Comparison of ENCODE assay signal across 21 cellular contexts in genomic region chr13:39311619-39312018, GRCh38.
DNase-seq lines count a peak whose midpoint lies in the region; ATAC-seq and TF ChIP-seq lines count a peak whose summit lies in the region.
"Had no signal": no experiment of that assay in that cellular context is flagged by ENCODE, and none has a peak within 500 bp of the region (broad histone marks: within the 10 kb centered on the region; RNA-seq: fewer than 3 reads in every experiment).

No MANE protein-coding gene starts in this region.

- peaks cover 39% of the 10 kb centered on the region for H3K4me1 Mint-ChIP-seq in osteocyte (ENCODE audit: unreplicated experiment)
- peaks cover 9% of the 10 kb centered on the region for H3K4me1 Mint-ChIP-seq in activated T-cell treated with anti-CD3 and anti-CD28 coated beads, Interleukin-2, amount 50 U/mL, for 72 hours (ENCODE audit: low read depth)

- TF ChIP-seq CTCF in osteocyte (IDR thresholded peaks at IDR 0.05) = no peak

- no peaks in the 10 kb centered on the region for H3K36me3 Mint-ChIP-seq in osteocyte (ENCODE audit: unreplicated experiment)
- no peaks in the 10 kb centered on the region for H3K36me3 Mint-ChIP-seq in activated T-cell treated with anti-CD3 and anti-CD28 coated beads, Interleukin-2, amount 50 U/mL, for 72 hours (ENCODE audit: insufficient read depth in 2 of 2)
- H3K36me3 Mint-ChIP-seq: CD8-positive, alpha-beta T cell; memory B cell; natural killer cell treated with Interleukin-12 subunit alpha and Interleukin-12 subunit beta and Interleukin-15 and Interleukin-18, amount 100 ng/mL, for 72 hours had no signal

- H3K9me3 Mint-ChIP-seq in osteocyte (ENCODE audit: unreplicated experiment) = no peaks in the 10 kb centered on the region
- H3K9me3 Mint-ChIP-seq in activated T-cell treated with anti-CD3 and anti-CD28 coated beads, Interleukin-2, amount 50 U/mL, for 72 hours = no peaks in the 10 kb centered on the region
- H3K9me3 Mint-ChIP-seq: CD8-positive, alpha-beta T cell; memory B cell had no signal

- H3K4me3 Mint-ChIP-seq in osteocyte (ENCODE audit: unreplicated experiment) = no peak overlapping the region
- no peak overlapping the region for H3K4me3 Mint-ChIP-seq in activated T-cell treated with anti-CD3 and anti-CD28 coated beads, Interleukin-2, amount 50 U/mL, for 72 hours
- H3K4me3 Mint-ChIP-seq: CD8-positive, alpha-beta T cell; memory B cell; natural killer cell treated with Interleukin-12 subunit alpha and Interleukin-12 subunit beta and Interleukin-15 and Interleukin-18, amount 100 ng/mL, for 72 hours had no signal

- DNase-seq in EH (ENCODE audit: low read depth) = peak; percentile 32
- DNase-seq in RPMI7951 (ENCODE audit: low read depth) = peak; percentile 3
- peak; percentile 38 for DNase-seq in glomerular visceral epithelial cell (ENCODE audit: extremely low spot score)
- DNase-seq in osteocyte (ENCODE audit: extremely low spot score, unreplicated experiment) = no peak
- DNase-seq in activated T-cell treated with anti-CD3 and anti-CD28 coated beads, Interleukin-2, amount 50 U/mL, for 72 hours = no peak
- DNase-seq in stimulated activated naive CD4-positive, alpha-beta T cell treated with Interleukin-2 at 50 U/mL for 16 hours (lab: John Stamatoyannopoulos, UW) = no peak
- DNase-seq in DMS153 (lab: John Stamatoyannopoulos, UW) = no peak
- DNase-seq in nucleus accumbens (lab: John Stamatoyannopoulos, UW) = no peak
- DNase-seq: activated CD4-positive, alpha-beta T cell treated with anti-CD3 and anti-CD28 coated beads for 4 hours; activated effector memory CD4-positive, alpha-beta T cell treated with Interleukin-2 at 50 U/mL for 16 hours; anterior cingulate cortex; CD8-positive, alpha-beta T cell; colonic mucosa; DMS53; hypothalamus; NCI-H2107; NCI-H69; stimulated activated CD4-positive, alpha-beta T cell treated with anti-CD3 and anti-CD28 coated beads, Interleukin-12 subunit alpha, Interleukin-12 subunit beta, amount 100 ng/mL, for 4 hours had no signal

- no peaks in the 10 kb centered on the region for H3K27me3 Mint-ChIP-seq in osteocyte (ENCODE audit: unreplicated experiment)
- peaks cover 6% of the 10 kb centered on the region for H3K27me3 Mint-ChIP-seq in activated T-cell treated with anti-CD3 and anti-CD28 coated beads, Interleukin-2, amount 50 U/mL, for 72 hours (ENCODE audit: low read depth)
- H3K27me3 Mint-ChIP-seq: memory B cell; natural killer cell treated with Interleukin-12 subunit alpha and Interleukin-12 subunit beta and Interleukin-15 and Interleukin-18, amount 100 ng/mL, for 72 hours had no signal

- no peak for ATAC-seq in activated T-cell treated with anti-CD3 and anti-CD28 coated beads, Interleukin-2, amount 50 U/mL, for 72 hours (replicated peaks in 1 of 2)
- ATAC-seq: CD8-positive, alpha-beta T cell; natural killer cell treated with Interleukin-12 subunit alpha and Interleukin-12 subunit beta and Interleukin-15 and Interleukin-18, amount 100 ng/mL, for 72 hours had no signal

- peak overlapping the region; percentile 31 for H3K27ac Mint-ChIP-seq in osteocyte (ENCODE audit: unreplicated experiment)
- H3K27ac Mint-ChIP-seq in activated T-cell treated with anti-CD3 and anti-CD28 coated beads, Interleukin-2, amount 50 U/mL, for 72 hours = no peak overlapping the region
- H3K27ac Mint-ChIP-seq: CD8-positive, alpha-beta T cell; memory B cell; natural killer cell treated with Interleukin-12 subunit alpha and Interleukin-12 subunit beta and Interleukin-15 and Interleukin-18, amount 100 ng/mL, for 72 hours; progenitor cell of endocrine pancreas had no signal

Comparison
In these comparisons a context has a peak if more than half of its experiments do, and no peak if none do; other contexts are left out.
1. DNase-seq: peak in EH (single experiment), RPMI7951 (single experiment) and glomerular visceral epithelial cell (single experiment); none in osteocyte (single experiment), activated T-cell treated with anti-CD3 and anti-CD28 coated beads, Interleukin-2, amount 50 U/mL, for 72 hours (0 of 2), stimulated activated naive CD4-positive, alpha-beta T cell treated with Interleukin-2 at 50 U/mL for 16 hours (single experiment), DMS153 (single experiment) and nucleus accumbens (0 of 56).